Comparison of ENCODE assay signal across 24 cellular contexts in genomic region chr21:15441999-15442398, GRCh38.
DNase-seq lines count a peak whose midpoint lies in the region; ATAC-seq, FAIRE-seq and TF ChIP-seq lines count a peak whose summit lies in the region.
"Had no signal": no experiment of that assay in that cellular context is flagged by ENCODE, and none has a peak within 500 bp of the region (broad histone marks: within the 10 kb centered on the region; RNA-seq: fewer than 3 reads in every experiment).

No MANE protein-coding gene starts in this region.

- H3K4me2 ChIP-seq in A549: peak overlapping the region; percentile 78

- FAIRE-seq in A549 (lab: Jason Lieb, UNC): no peak

- H3K27me3 Mint-ChIP-seq in progenitor cell of endocrine pancreas (no peaks in the 10 kb centered on the region), osteocyte (ENCODE audit: unreplicated experiment) (no peaks in the 10 kb centered on the region)
- no peaks in the 10 kb centered on the region for H3K27me3 Mint-ChIP-seq in activated CD4-positive, alpha-beta memory T cell treated with anti-CD3 and anti-CD28 coated beads, Interleukin-2, amount 10 ng/mL, durations not matched to agents 7 days and 5 days
- H3K27me3 Mint-ChIP-seq: CD8-positive, alpha-beta memory T cell had no signal

- H3K27ac ChIP-seq in A549: peak overlapping the region; percentile 93 to 96
- H3K27ac ChIP-seq: C4-2B, SK-N-MC had no signal

- peaks cover 21% of the 10 kb centered on the region for H3K4me1 Mint-ChIP-seq in progenitor cell of endocrine pancreas (ENCODE audit: low read depth)
- H3K4me1 Mint-ChIP-seq in activated CD4-positive, alpha-beta memory T cell treated with anti-CD3 and anti-CD28 coated beads, Interleukin-2, amount 10 ng/mL, durations not matched to agents 7 days and 5 days: no peaks in the 10 kb centered on the region
- no peaks in the 10 kb centered on the region for H3K4me1 Mint-ChIP-seq in osteocyte (ENCODE audit: unreplicated experiment)

- no peaks in the 10 kb centered on the region for H3K9me3 Mint-ChIP-seq in progenitor cell of endocrine pancreas (ENCODE audit: low read depth)
- H3K9me3 Mint-ChIP-seq in activated CD4-positive, alpha-beta memory T cell treated with anti-CD3 and anti-CD28 coated beads, Interleukin-2, amount 10 ng/mL, durations not matched to agents 7 days and 5 days: no peaks in the 10 kb centered on the region
- H3K9me3 Mint-ChIP-seq in osteocyte (ENCODE audit: unreplicated experiment): no peaks in the 10 kb centered on the region
- H3K9me3 Mint-ChIP-seq: CD8-positive, alpha-beta memory T cell had no signal

- peaks cover 54% of the 10 kb centered on the region for H3K4me1 ChIP-seq in A549

- POLR2A ChIA-PET in A549 (lab: Yijun Ruan, JAX): interaction anchor here (1.1 kb wide), 1 partner anchor 377 kb away, joined by 6 read pairs; the partner anchor contains the start of gene NRIP1
- POLR2A ChIA-PET in activated CD4-positive, alpha-beta memory T cell treated with anti-CD3 and anti-CD28 coated beads, Interleukin-2, amount 10 ng/mL, durations not matched to agents 7 days and 5 days (lab: Charles Lee): no interaction called here

- CTCF ChIA-PET in A549 (lab: Yijun Ruan, JAX): interaction anchor here (1.4 kb wide), 1 partner anchor 23 kb away, joined by 3 read pairs; no protein-coding TSS in a partner anchor
- CTCF ChIA-PET in activated CD4-positive, alpha-beta memory T cell treated with anti-CD3 and anti-CD28 coated beads, Interleukin-2, amount 10 ng/mL, durations not matched to agents 7 days and 5 days (lab: Charles Lee): no interaction called here

- peak overlapping the region; percentile 28 for H3K27ac Mint-ChIP-seq in progenitor cell of endocrine pancreas
- no peak overlapping the region for H3K27ac Mint-ChIP-seq in activated CD4-positive, alpha-beta memory T cell treated with anti-CD3 and anti-CD28 coated beads, Interleukin-2, amount 10 ng/mL, durations not matched to agents 7 days and 5 days
- H3K27ac Mint-ChIP-seq in osteocyte (ENCODE audit: unreplicated experiment): no peak overlapping the region

- TF ChIP-seq POLR2A in A549 (IDR thresholded peaks at IDR 0.05; ENCODE audit: low read length): no peak

- H3K4me3 Mint-ChIP-seq in progenitor cell of endocrine pancreas (ENCODE audit: low read depth): no peak overlapping the region
- no peak overlapping the region for H3K4me3 Mint-ChIP-seq in activated CD4-positive, alpha-beta memory T cell treated with anti-CD3 and anti-CD28 coated beads, Interleukin-2, amount 10 ng/mL, durations not matched to agents 7 days and 5 days
- H3K4me3 Mint-ChIP-seq in osteocyte (ENCODE audit: unreplicated experiment): no peak overlapping the region
- H3K4me3 Mint-ChIP-seq: CD8-positive, alpha-beta memory T cell had no signal

- TF ChIP-seq RAD21 in A549 (conservative IDR thresholded peaks at IDR 0.05 in 1 of 2, IDR thresholded peaks at IDR 0.05 in 1 of 2): no peak

- no peak for TF ChIP-seq CTCF in A549 (IDR thresholded peaks at IDR 0.05)
- TF ChIP-seq CTCF in fibroblast of the aortic adventitia (IDR thresholded peaks at IDR 0.05; ENCODE audit: insufficient read depth, low read length): no peak
- TF ChIP-seq CTCF in progenitor cell of endocrine pancreas (IDR thresholded peaks at IDR 0.05; ENCODE audit: unreplicated experiment): no peak
- TF ChIP-seq CTCF in osteocyte (IDR thresholded peaks at IDR 0.05): no peak

- H3K9me3 ChIP-seq in A549: no peaks in the 10 kb centered on the region

- TF ChIP-seq EP300 in A549 (IDR thresholded peaks at IDR 0.05): no peak

- no peak overlapping the region for H3K4me3 ChIP-seq in A549
- no peak overlapping the region for H3K4me3 ChIP-seq in fibroblast of the aortic adventitia (ENCODE audit: low read depth, low read length)
- H3K4me3 ChIP-seq: SK-N-MC had no signal

- DNase-seq in A549 (ENCODE audit: low read depth in 1 of 2, low spot score in 1 of 2) (no peak), amniotic epithelial cell (ENCODE audit: low read depth) (peak; percentile 18), fibroblast of the aortic adventitia (ENCODE audit: low read depth) (peak; percentile 34), progenitor cell of endocrine pancreas (ENCODE audit: low spot score, unreplicated experiment) (no peak), osteocyte (ENCODE audit: extremely low spot score, unreplicated experiment) (no peak)
- no peak for DNase-seq in activated CD4-positive, alpha-beta memory T cell treated with anti-CD3 and anti-CD28 coated beads, Interleukin-2, amount 10 ng/mL, durations not matched to agents 7 days and 5 days
- DNase-seq in activated naive CD4-positive, alpha-beta T cell treated with anti-CD3 and anti-CD28 coated beads, Interleukin-2, amount 50 U/mL, for 16 hours: no peak
- DNase-seq: Calu3; CD8-positive, alpha-beta memory T cell; DMS53; EL; GF-D8; Kasumi-1; MM.1S; NCI-H1048; NCI-H1417 treated with DMSO at 0.1 percent for 48 hours; NCI-H187; NCI-H446; NCI-H526; RPMI8226; SHP77 treated with DMSO at 0.1 percent for 48 hours had no signal

- no peaks in the 10 kb centered on the region for H3K36me3 Mint-ChIP-seq in progenitor cell of endocrine pancreas (ENCODE audit: insufficient read depth)
- H3K36me3 Mint-ChIP-seq in activated CD4-positive, alpha-beta memory T cell treated with anti-CD3 and anti-CD28 coated beads, Interleukin-2, amount 10 ng/mL, durations not matched to agents 7 days and 5 days (ENCODE audit: low read depth): no peaks in the 10 kb centered on the region
- no peaks in the 10 kb centered on the region for H3K36me3 Mint-ChIP-seq in osteocyte (ENCODE audit: unreplicated experiment)
- H3K36me3 Mint-ChIP-seq: CD8-positive, alpha-beta memory T cell had no signal

- ATAC-seq in A549 (no peak), HG02870 (IDR thresholded peaks at IDR 0.05; ENCODE audit: unreplicated experiment) (no peak)

TF ChIP-seq in A549, 52 proteins besides CTCF, POLR2A, EP300 and RAD21:
- TF ChIP-seq CEBPB (IDR thresholded peaks at IDR 0.05): no peak
- TF ChIP-seq CHD4 (IDR thresholded peaks at IDR 0.05; ENCODE audit: borderline replicate concordance): no peak
- no peak for TF ChIP-seq EHMT2 (IDR thresholded peaks at IDR 0.05; ENCODE audit: low read depth)
- no peak for TF ChIP-seq POLR2AphosphoS2 (conservative IDR thresholded peaks at IDR 0.05; ENCODE audit: low read length)
- no peak for TF ChIP-seq JUNB (IDR thresholded peaks at IDR 0.05)
- TF ChIP-seq NFE2L2 (conservative IDR thresholded peaks at IDR 0.05; ENCODE audit: low read length): no peak
- no peak for TF ChIP-seq HOXB5 (CRISPR knock-in tag; IDR thresholded peaks at IDR 0.05)
- TF ChIP-seq KDM5A (IDR thresholded peaks at IDR 0.05): no peak
- TF ChIP-seq ESRRA (IDR thresholded peaks at IDR 0.05; ENCODE audit: borderline replicate concordance, low read length): no peak
- TF ChIP-seq E2F6 (IDR thresholded peaks at IDR 0.05; ENCODE audit: borderline replicate concordance, low read depth): no peak
- TF ChIP-seq HEYL (CRISPR knock-in tag; IDR thresholded peaks at IDR 0.05): no peak
- TF ChIP-seq MYC (IDR thresholded peaks at IDR 0.05; ENCODE audit: borderline replicate concordance, low read length): no peak
- no peak for TF ChIP-seq ATOH8 (CRISPR knock-in tag; IDR thresholded peaks at IDR 0.05; ENCODE audit: low read depth)
- no peak for TF ChIP-seq HMGXB4 (CRISPR knock-in tag; IDR thresholded peaks at IDR 0.05; ENCODE audit: borderline replicate concordance)
- TF ChIP-seq ELK1 (IDR thresholded peaks at IDR 0.05; ENCODE audit: low read depth, low read length): no peak

Comparison
In these comparisons a context has a peak if more than half of its experiments do, and no peak if none do; other contexts are left out.
1. DNase-seq: peak in amniotic epithelial cell (single experiment) and fibroblast of the aortic adventitia (single experiment); none in A549 (0 of 2), progenitor cell of endocrine pancreas (single experiment), activated CD4-positive, alpha-beta memory T cell treated with anti-CD3 and anti-CD28 coated beads, Interleukin-2, amount 10 ng/mL, durations not matched to agents 7 days and 5 days (single experiment), osteocyte (single experiment) and activated naive CD4-positive, alpha-beta T cell treated with anti-CD3 and anti-CD28 coated beads, Interleukin-2, amount 50 U/mL, for 16 hours (single experiment).